Comparison of ENCODE assay signal across 8 cellular contexts in genomic region chr2:25165992-25166618, GRCh38. TPM values are rescaled to one million over a fixed set of nuclear protein-coding genes. Genes with fewer than 3 reads are reported as not detected.
DNase-seq lines count a peak whose midpoint lies in the region; ATAC-seq lines count a peak whose summit lies in the region.

No MANE protein-coding gene starts in this region.

- no peak overlapping the region for H3K4me3 Mint-ChIP-seq in activated CD4-positive, alpha-beta T cell treated with anti-CD3 and anti-CD28 coated beads, Interleukin-2, amount 10 ng/mL, durations not matched to agents 24 days and 14 days

- peaks cover 17% of the 10 kb centered on the region for H3K4me1 Mint-ChIP-seq in activated CD4-positive, alpha-beta T cell treated with anti-CD3 and anti-CD28 coated beads, Interleukin-2, amount 10 ng/mL, durations not matched to agents 24 days and 14 days

- H3K9me3 Mint-ChIP-seq in activated CD4-positive, alpha-beta T cell treated with anti-CD3 and anti-CD28 coated beads, Interleukin-2, amount 10 ng/mL, durations not matched to agents 24 days and 14 days, result no peaks in the 10 kb centered on the region

- intact Hi-C loops in activated CD4-positive, alpha-beta T cell treated with anti-CD3 and anti-CD28 coated beads, Interleukin-2, amount 10 ng/mL, durations not matched to agents 24 days and 14 days (cut with micrococcal nuclease), result loop anchor here (1.0 to 5.0 kb wide), 2 partner anchors 30 to 396 kb away; no protein-coding TSS in a partner anchor

- DNase-seq in AML-193 (lab: John Stamatoyannopoulos, UW) (peak; percentile 6 to 27), NCI-H2029 treated with DMSO at 0.1 percent for 48 hours (lab: John Stamatoyannopoulos, UW) (peak; percentile 37), globus pallidus (ENCODE audit: low spot score) (peak; percentile 39), NCI-H446 treated with DMSO at 0.1 percent for 48 hours (lab: John Stamatoyannopoulos, UW) (no peak)
- DNase-seq in activated CD4-positive, alpha-beta T cell treated with anti-CD3 and anti-CD28 coated beads, Interleukin-2, amount 10 ng/mL, durations not matched to agents 24 days and 14 days, result peak; percentile 82
- peak; percentile 30 to 37 for DNase-seq in stimulated activated CD4-positive, alpha-beta T cell treated with anti-CD3 and anti-CD28 coated beads, Interleukin-4, amount 100 ng/mL, for 4 hours

- peaks cover 1% of the 10 kb centered on the region for H3K36me3 Mint-ChIP-seq in activated CD4-positive, alpha-beta T cell treated with anti-CD3 and anti-CD28 coated beads, Interleukin-2, amount 10 ng/mL, durations not matched to agents 24 days and 14 days (ENCODE audit: low read depth)

- ATAC-seq in GM18499 (IDR thresholded peaks at IDR 0.05; ENCODE audit: insufficient read depth, unreplicated experiment) (peak; percentile 67), HG02885 (IDR thresholded peaks at IDR 0.05; ENCODE audit: poor library complexity, unreplicated experiment) (peak; percentile 81)

- no peak overlapping the region for H3K27ac Mint-ChIP-seq in activated CD4-positive, alpha-beta T cell treated with anti-CD3 and anti-CD28 coated beads, Interleukin-2, amount 10 ng/mL, durations not matched to agents 24 days and 14 days

- peaks cover 48% of the 10 kb centered on the region for H3K27me3 Mint-ChIP-seq in activated CD4-positive, alpha-beta T cell treated with anti-CD3 and anti-CD28 coated beads, Interleukin-2, amount 10 ng/mL, durations not matched to agents 24 days and 14 days

RNA-seq across cellular contexts. Expression of gene POMC, which starts 2.3 kb away (rescaled TPM):
- total RNA-seq in activated CD4-positive, alpha-beta T cell treated with anti-CD3 and anti-CD28 coated beads, Interleukin-2, amount 10 ng/mL, durations not matched to agents 24 days and 14 days, result 6.9 and 7.2 TPM in 2 replicates
